ENCODE assay signal across 8 cellular contexts in genomic region chr19:10653732-10654609, GRCh38. TPM values are rescaled to one million over a fixed set of nuclear protein-coding genes. Genes with fewer than 3 reads are reported as not detected.
A peak's percentile ranks its signal among the peaks of the same experiment; 100 is the strongest.
DNase-seq lines count a peak whose midpoint lies in the region; ATAC-seq and TF ChIP-seq lines count a peak whose summit lies in the region.

TSS of gene ILF3 (plus strand) at chr19:10654346. CDS start at chr19:10670606, 16,260 bp downstream.

- peak within 1 kb of the TSS; percentile 92 for H3K4me3 Mint-ChIP-seq in activated T-cell treated with anti-CD3 and anti-CD28 coated beads, Interleukin-2, amount 50 U/mL, for 4 hours

- POLR2A ChIA-PET in Panc1 (lab: Charles Lee) = no interaction called here

- TF ChIP-seq POLR2A in erythroblast (IDR thresholded peaks at IDR 0.05; ENCODE audit: low read length) = peak; percentile 99

- no peaks in the 10 kb centered on the region for H3K9me3 Mint-ChIP-seq in activated T-cell treated with anti-CD3 and anti-CD28 coated beads, Interleukin-2, amount 50 U/mL, for 4 hours

- peak; percentile 67 for ATAC-seq in GM21723 (IDR thresholded peaks at IDR 0.05; ENCODE audit: unreplicated experiment)
- ATAC-seq in Panc1 = peak; percentile 88
- peak; percentile 77 for ATAC-seq in activated T-cell treated with anti-CD3 and anti-CD28 coated beads, Interleukin-2, amount 50 U/mL, for 4 hours

- peaks cover 16% of the 10 kb centered on the region for H3K36me3 Mint-ChIP-seq in activated T-cell treated with anti-CD3 and anti-CD28 coated beads, Interleukin-2, amount 50 U/mL, for 4 hours (ENCODE audit: insufficient read depth)

- H3K27me3 ChIP-seq in Panc1 (ENCODE audit: control insufficient read depth, insufficient read depth, low read length) (no peaks in the 10 kb centered on the region), mucosa of rectum (ENCODE audit: control insufficient read depth in 2 of 2, insufficient read depth in 2 of 2, low read length in 2 of 2) (no peaks in the 10 kb centered on the region)

- DNase-seq in DMS53 (lab: John Stamatoyannopoulos, UW) (peak; percentile 100), KG1 (lab: John Stamatoyannopoulos, UW) (peak; percentile 99), Panc1 (ENCODE audit: low read depth, low spot score) (peak; percentile 99), erythroblast (lab: John Stamatoyannopoulos, UW) (peak; percentile 100)
- peak; percentile 100 for DNase-seq in activated T-cell treated with anti-CD3 and anti-CD28 coated beads, Interleukin-2, amount 50 U/mL, for 4 hours
- DNase-seq in stimulated activated CD8-positive, alpha-beta memory T cell treated with anti-CD3 and anti-CD28 coated beads, Interleukin-4, amount 100 ng/mL, for 48 hours = peak; percentile 99

- H3K4me1 Mint-ChIP-seq in activated T-cell treated with anti-CD3 and anti-CD28 coated beads, Interleukin-2, amount 50 U/mL, for 4 hours (ENCODE audit: low read depth) = peaks cover 36% of the 10 kb centered on the region

- intact Hi-C loops in Panc1 (cut with micrococcal nuclease; ENCODE audit: unreplicated experiment) = no loop called here

- peak within 1 kb of the TSS; percentile 92 to 100 for H3K9ac ChIP-seq in mucosa of rectum (ENCODE audit: low read depth in 1 of 2, low read length in 2 of 2)

- H3K4me3 ChIP-seq in Panc1 (ENCODE audit: low read depth in 2 of 2, low read length in 2 of 2) (peak within 1 kb of the TSS; percentile 96), mucosa of rectum (ENCODE audit: low read length in 2 of 2) (peak within 1 kb of the TSS; percentile 78 to 98)

- H3K9me3 ChIP-seq in Panc1 (ENCODE audit: control insufficient read depth, insufficient read depth, low read depth, low read length) = no peaks in the 10 kb centered on the region
- H3K9me3 ChIP-seq in mucosa of rectum (ENCODE audit: control insufficient read depth in 2 of 2, low read length in 2 of 2) = no peaks in the 10 kb centered on the region

- H3K36me3 ChIP-seq in Panc1 (ENCODE audit: control insufficient read depth, insufficient read depth, low read length) (peaks cover 7% of the 10 kb centered on the region), mucosa of rectum (ENCODE audit: control insufficient read depth in 2 of 2, insufficient read depth in 2 of 2, low read length in 2 of 2) (peaks cover 0 to 3% of the 10 kb centered on the region in 2 donors)

- H3K27ac ChIP-seq in Panc1 (ENCODE audit: low read length) = peak within 1 kb of the TSS; percentile 97
- peak within 1 kb of the TSS; percentile 96 to 100 for H3K27ac ChIP-seq in mucosa of rectum (ENCODE audit: low read depth in 2 of 2, low read length in 2 of 2)

- peaks cover 10% of the 10 kb centered on the region; the same call in 1 of the 2 replicates for H3K4me1 ChIP-seq in Panc1 (ENCODE audit: control insufficient read depth, insufficient read depth, low read length)
- H3K4me1 ChIP-seq in mucosa of rectum (ENCODE audit: control insufficient read depth in 2 of 2, insufficient read depth in 2 of 2, low read length in 2 of 2) = peaks cover 18 to 26% of the 10 kb centered on the region in 2 donors

- no TSS peak for BruUV-seq in Panc1 (replicated peaks; lab: Mats Ljungman, UMichigan)

- CTCF ChIA-PET in Panc1 (lab: Charles Lee) = no interaction called here

- in situ Hi-C loops in Panc1 (cut with HindIII; ENCODE audit: low pct_unique_long_range_greater_than_20kb, low sequenced_read_pairs) = no loop called here

- no peak for TF ChIP-seq CTCF in Panc1 (IDR thresholded peaks at IDR 0.05)

- no peaks in the 10 kb centered on the region for H3K27me3 Mint-ChIP-seq in activated T-cell treated with anti-CD3 and anti-CD28 coated beads, Interleukin-2, amount 50 U/mL, for 4 hours (ENCODE audit: low read depth)

RNA-seq across cellular contexts. Expression of gene ILF3, which starts in this region (rescaled TPM):
- total RNA-seq in Panc1 (2021; ENCODE audit: unreplicated experiment) = 365 TPM
- 225 TPM for polyA plus RNA-seq in Panc1 (2012; ENCODE audit: insufficient read length)
- 100 to 1,000 TPM; 651 to 686 (median 684) TPM for total RNA-seq in activated T-cell treated with anti-CD3 and anti-CD28 coated beads, Interleukin-2, amount 50 U/mL, for 4 hours

Comparison
In these comparisons a context has a peak if more than half of its experiments do, and no peak if none do; other contexts are left out.
1. Peak in every context shown above with its lines: DNase-seq, ATAC-seq, H3K4me3 ChIP-seq and H3K27ac ChIP-seq.